Comparison of ENCODE assay signal across 11 cellular contexts in genomic region chr4:156790866-156791265, GRCh38.
DNase-seq lines count a peak whose midpoint lies in the region; ATAC-seq, FAIRE-seq and TF ChIP-seq lines count a peak whose summit lies in the region.
"Had no signal": no experiment of that assay in that cellular context is flagged by ENCODE, and none has a peak within 500 bp of the region (broad histone marks: within the 10 kb centered on the region; RNA-seq: fewer than 3 reads in every experiment).

No MANE protein-coding gene starts in this region.

- no peak overlapping the region for H2BK120ac ChIP-seq in H1 (replicated peaks; ENCODE audit: low read depth, low read length)
- H2BK120ac ChIP-seq in neuronal stem cell (ENCODE audit: low read depth, low read length), result no peak overlapping the region

- H3K27ac ChIP-seq in H1 (ENCODE audit: low read depth, low read length) (no peak overlapping the region), neuronal stem cell (replicated peaks; ENCODE audit: low read length) (no peak overlapping the region)
- H3K27ac ChIP-seq: neutrophil had no signal

- peak; percentile 24 for FAIRE-seq in H1 (lab: Jason Lieb, UNC)

- H3K4me2 ChIP-seq in H1 (ENCODE audit: insufficient read depth in 1 of 2, low read depth in 2 of 2, low read length in 2 of 2) (no peak overlapping the region), neuronal stem cell (ENCODE audit: insufficient read depth, low read length, poor library complexity, severe bottlenecking) (no peak overlapping the region)

- no peaks in the 10 kb centered on the region for H3K27me3 Mint-ChIP-seq in activated naive CD4-positive, alpha-beta T cell treated with anti-CD3 and anti-CD28 coated beads, Interleukin-2, amount 10 ng/mL, durations not matched to agents 7 days and 5 days
- H3K27me3 Mint-ChIP-seq in natural killer cell (ENCODE audit: low read depth in 2 of 2), result no peaks in the 10 kb centered on the region
- H3K27me3 Mint-ChIP-seq: IgD-negative memory B cell had no signal

- H2BK15ac ChIP-seq in H1 (ENCODE audit: low read length) (no peak overlapping the region), neuronal stem cell (ENCODE audit: low read length) (no peak overlapping the region)

- no peaks in the 10 kb centered on the region for H3K79me2 ChIP-seq in H1 (ENCODE audit: control insufficient read depth in 1 of 2, insufficient read depth in 2 of 2, low read length in 2 of 2)

- POLR2A ChIA-PET in H1 (lab: Charles Lee; ENCODE audit: partially characterized antibody), result no interaction called here

- H3K9ac ChIP-seq in H1 (replicated peaks in 1 of 4; ENCODE audit: extremely low read depth in 1 of 4, low read depth in 3 of 4, low read length in 3 of 4), result no peak overlapping the region
- no peak overlapping the region for H3K9ac ChIP-seq in neuronal stem cell (ENCODE audit: low read depth, low read length, poor library complexity)

- H4K5ac ChIP-seq in H1 (ENCODE audit: insufficient read length, low read depth, low read length), result no peak overlapping the region

- H2AK5ac ChIP-seq in H1 (ENCODE audit: low read depth, low read length) (no peak overlapping the region), neuronal stem cell (ENCODE audit: low read depth, low read length) (no peak overlapping the region)

- H3K18ac ChIP-seq in H1 (ENCODE audit: extremely low read depth, low read length), result no peak overlapping the region
- no peak overlapping the region for H3K18ac ChIP-seq in neuronal stem cell (ENCODE audit: low read length)

- H3K4me3 Mint-ChIP-seq in activated naive CD4-positive, alpha-beta T cell treated with anti-CD3 and anti-CD28 coated beads, Interleukin-2, amount 10 ng/mL, durations not matched to agents 7 days and 5 days, result no peak overlapping the region
- H3K4me3 Mint-ChIP-seq in natural killer cell, result no peak overlapping the region
- H3K4me3 Mint-ChIP-seq: IgD-negative memory B cell had no signal

- DNase-seq in GM04504 (ENCODE audit: low read depth), result peak; percentile 53
- peak; percentile 1 for DNase-seq in NCI-H2171 (lab: John Stamatoyannopoulos, UW)
- DNase-seq in H1 (ENCODE audit: low read depth in 1 of 2, low spot score in 2 of 2), result no peak
- DNase-seq in neuronal stem cell (ENCODE audit: low spot score), result peak; percentile 43
- no peak for DNase-seq in activated naive CD4-positive, alpha-beta T cell treated with anti-CD3 and anti-CD28 coated beads, Interleukin-2, amount 10 ng/mL, durations not matched to agents 7 days and 5 days
- no peak for DNase-seq in natural killer cell
- DNase-seq: activated naive CD4-positive, alpha-beta T cell treated with Interleukin-2 at 50 U/mL for 16 hours; DMS53 had no signal

- H3K4ac ChIP-seq in H1 (replicated peaks; ENCODE audit: insufficient read length, low read depth, low read length), result no peak overlapping the region
- no peak overlapping the region for H3K4ac ChIP-seq in neuronal stem cell (ENCODE audit: low read length)

- no peak for TF ChIP-seq CTCF in H1 (IDR thresholded peaks at IDR 0.05; ENCODE audit: control extremely low read depth in 1 of 3, insufficient read depth in 1 of 3, low read depth in 1 of 3, low read length in 3 of 3)
- no peak for TF ChIP-seq CTCF in natural killer cell (IDR thresholded peaks at IDR 0.05)

- H3K4me1 Mint-ChIP-seq in activated naive CD4-positive, alpha-beta T cell treated with anti-CD3 and anti-CD28 coated beads, Interleukin-2, amount 10 ng/mL, durations not matched to agents 7 days and 5 days, result no peaks in the 10 kb centered on the region
- no peaks in the 10 kb centered on the region for H3K4me1 Mint-ChIP-seq in natural killer cell
- H3K4me1 Mint-ChIP-seq: IgD-negative memory B cell had no signal

- H2AFZ ChIP-seq in H1 (ENCODE audit: low read length), result no peak overlapping the region
- no peak overlapping the region for H2AFZ ChIP-seq in neuronal stem cell (ENCODE audit: low read length)

- no peak overlapping the region for H2BK20ac ChIP-seq in H1 (ENCODE audit: low read length)

- no peak for TF ChIP-seq POLR2A in H1 (IDR thresholded peaks at IDR 0.05; ENCODE audit: control extremely low read depth in 1 of 2, low read depth in 2 of 2, low read length in 2 of 2)

- H3K79me1 ChIP-seq in H1 (ENCODE audit: low read depth, low read length) (no peaks in the 10 kb centered on the region), neuronal stem cell (ENCODE audit: low read depth, low read length) (no peaks in the 10 kb centered on the region)

- H3K4me1 ChIP-seq in H1 (replicated peaks in 1 of 4; ENCODE audit: control insufficient read depth in 3 of 4, insufficient read depth in 4 of 4, low read length in 3 of 4) (peaks cover 0 to 4% (median 0%) of the 10 kb centered on the region in 4 experiments; a peak in 2 of 7 replicates), neuronal stem cell (ENCODE audit: control insufficient read depth in 2 of 2, insufficient read depth in 1 of 2, low read depth in 1 of 2, low read length in 2 of 2) (no peaks in the 10 kb centered on the region)

- peaks cover 0 to 1% (median 0%) of the 10 kb centered on the region in 4 experiments; a peak in 1 of 7 replicates for H3K27me3 ChIP-seq in H1 (replicated peaks in 1 of 4; ENCODE audit: control insufficient read depth in 3 of 4, extremely low read depth in 1 of 4, insufficient read depth in 3 of 4, low read length in 3 of 4)
- H3K27me3 ChIP-seq in neuronal stem cell (ENCODE audit: control insufficient read depth in 3 of 3, insufficient read depth in 3 of 3, low read depth in 1 of 3, low read length in 3 of 3), result no peaks in the 10 kb centered on the region
- H3K27me3 ChIP-seq: neutrophil had no signal

- no peaks in the 10 kb centered on the region for H3K9me3 Mint-ChIP-seq in activated naive CD4-positive, alpha-beta T cell treated with anti-CD3 and anti-CD28 coated beads, Interleukin-2, amount 10 ng/mL, durations not matched to agents 7 days and 5 days
- peaks cover 0 to 3% of the 10 kb centered on the region in 2 donors for H3K9me3 Mint-ChIP-seq in natural killer cell

- TF ChIP-seq EP300 in H1 (IDR thresholded peaks at IDR 0.05; ENCODE audit: borderline replicate concordance in 1 of 2, low read depth in 2 of 2, low read length in 2 of 2), result no peak

- H4K91ac ChIP-seq in H1 (replicated peaks; ENCODE audit: insufficient read length, low read length) (no peak overlapping the region), neuronal stem cell (ENCODE audit: low read depth, low read length, poor library complexity) (no peak overlapping the region)

- no peak for ATAC-seq in natural killer cell
- no peak for ATAC-seq in GM21717 (IDR thresholded peaks at IDR 0.05; ENCODE audit: unreplicated experiment)

- intact Hi-C loops in natural killer cell (cut with micrococcal nuclease), result no loop called here

- no peak overlapping the region for H3K4me3 ChIP-seq in H1 (ENCODE audit: extremely low read depth in 1 of 4, insufficient read depth in 2 of 4, low read depth in 3 of 4, low read length in 4 of 4)
- H3K4me3 ChIP-seq in neuronal stem cell (ENCODE audit: low read length in 2 of 2), result no peak overlapping the region

- H3K36me3 Mint-ChIP-seq in activated naive CD4-positive, alpha-beta T cell treated with anti-CD3 and anti-CD28 coated beads, Interleukin-2, amount 10 ng/mL, durations not matched to agents 7 days and 5 days, result no peaks in the 10 kb centered on the region
- H3K36me3 Mint-ChIP-seq in natural killer cell, result no peaks in the 10 kb centered on the region
- H3K36me3 Mint-ChIP-seq: IgD-negative memory B cell had no signal

- CTCF ChIA-PET in H1 (lab: Charles Lee; ENCODE audit: partially characterized antibody), result interaction anchor here (2.0 kb wide), 1 partner anchor 9 kb away, joined by 8 read pairs; no protein-coding TSS in a partner anchor
- CTCF ChIA-PET in activated naive CD4-positive, alpha-beta T cell treated with anti-CD3 and anti-CD28 coated beads, Interleukin-2, amount 10 ng/mL, durations not matched to agents 7 days and 5 days (lab: Charles Lee), result no interaction called here

- H3K9me3 ChIP-seq in H1 (ENCODE audit: insufficient read depth in 2 of 2, low read depth in 1 of 2, low read length in 1 of 2) (no peaks in the 10 kb centered on the region), neuronal stem cell (replicated peaks in 1 of 2; ENCODE audit: control insufficient read depth in 2 of 2, insufficient read depth in 1 of 2, low read depth in 1 of 2, low read length in 2 of 2) (no peaks in the 10 kb centered on the region)
- H3K9me3 ChIP-seq: neutrophil had no signal

- H2BK5ac ChIP-seq in H1 (ENCODE audit: low read depth, low read length) (no peak overlapping the region), neuronal stem cell (ENCODE audit: low read length) (no peak overlapping the region)

- no peak overlapping the region for H4K8ac ChIP-seq in H1 (ENCODE audit: extremely low read depth, insufficient read depth, low read length)
- no peak overlapping the region for H4K8ac ChIP-seq in neuronal stem cell (ENCODE audit: low read depth, low read length)

- no peaks in the 10 kb centered on the region for H4K20me1 ChIP-seq in H1 (replicated peaks in 1 of 2; ENCODE audit: control insufficient read depth in 1 of 2, insufficient read depth in 2 of 2, low read length in 2 of 2)

- no peaks in the 10 kb centered on the region for H3K23me2 ChIP-seq in H1 (ENCODE audit: low read depth, low read length)

- H3K23ac ChIP-seq in H1 (ENCODE audit: insufficient read length) (no peak overlapping the region), neuronal stem cell (ENCODE audit: low read depth, low read length, poor library complexity) (no peak overlapping the region)

- H3K56ac ChIP-seq in H1 (replicated peaks; ENCODE audit: insufficient read length, low read depth, low read length), result no peak overlapping the region

- H3K36me3 ChIP-seq in H1 (ENCODE audit: control insufficient read depth in 2 of 4, insufficient read depth in 4 of 4, low read length in 3 of 4) (no peaks in the 10 kb centered on the region), neuronal stem cell (replicated peaks in 1 of 2; ENCODE audit: control insufficient read depth in 2 of 2, insufficient read depth in 2 of 2, low read length in 2 of 2) (no peaks in the 10 kb centered on the region)
- H3K36me3 ChIP-seq: neutrophil had no signal

- H3K14ac ChIP-seq in H1 (ENCODE audit: insufficient read length), result no peak overlapping the region
- H3K14ac ChIP-seq in neuronal stem cell (ENCODE audit: low read length), result no peak overlapping the region

- H2BK12ac ChIP-seq in H1 (ENCODE audit: low read depth, low read length), result no peak overlapping the region
- no peak overlapping the region for H2BK12ac ChIP-seq in neuronal stem cell (ENCODE audit: low read length)

- no peak overlapping the region for H3K27ac Mint-ChIP-seq in activated naive CD4-positive, alpha-beta T cell treated with anti-CD3 and anti-CD28 coated beads, Interleukin-2, amount 10 ng/mL, durations not matched to agents 7 days and 5 days
- no peak overlapping the region for H3K27ac Mint-ChIP-seq in natural killer cell
- H3K27ac Mint-ChIP-seq: IgD-negative memory B cell had no signal

- TF ChIP-seq RAD21 in H1 (IDR thresholded peaks at IDR 0.05 in 1 of 2, conservative IDR thresholded peaks at IDR 0.05 in 1 of 2; ENCODE audit: low read depth in 2 of 2, low read length in 2 of 2), result no peak

- 87% methylated on average over 1 of the region's 1 CpG; no CpG with 5 or more reads in 1 of the 2 experiments for WGBS in H1 (ENCODE audit: extremely low coverage in 1 of 2, insufficient coverage in 1 of 2, insufficient read length in 1 of 2, insufficient replicate concordance in 2 of 2, low coverage in 1 of 2, low lambda C conversion rate in 2 of 2, missing lambda C conversion rate in 1 of 2), 2 experiments
- no CpG with 5 or more reads among the region's 1 CpG for WGBS in neuronal stem cell (ENCODE audit: extremely low coverage in 2 of 2, insufficient read length in 2 of 2, insufficient replicate concordance in 1 of 2), 2 donors

Comparison
In these comparisons a context has a peak if more than half of its experiments do, and no peak if none do; other contexts are left out.
1. DNase-seq: peak in GM04504 (single experiment), NCI-H2171 (single experiment) and neuronal stem cell (single experiment); none in H1 (0 of 2), activated naive CD4-positive, alpha-beta T cell treated with anti-CD3 and anti-CD28 coated beads, Interleukin-2, amount 10 ng/mL, durations not matched to agents 7 days and 5 days (single experiment) and natural killer cell (single experiment).